Comparison of ENCODE assay signal across 40 cellular contexts in the genomic region with DNA sequence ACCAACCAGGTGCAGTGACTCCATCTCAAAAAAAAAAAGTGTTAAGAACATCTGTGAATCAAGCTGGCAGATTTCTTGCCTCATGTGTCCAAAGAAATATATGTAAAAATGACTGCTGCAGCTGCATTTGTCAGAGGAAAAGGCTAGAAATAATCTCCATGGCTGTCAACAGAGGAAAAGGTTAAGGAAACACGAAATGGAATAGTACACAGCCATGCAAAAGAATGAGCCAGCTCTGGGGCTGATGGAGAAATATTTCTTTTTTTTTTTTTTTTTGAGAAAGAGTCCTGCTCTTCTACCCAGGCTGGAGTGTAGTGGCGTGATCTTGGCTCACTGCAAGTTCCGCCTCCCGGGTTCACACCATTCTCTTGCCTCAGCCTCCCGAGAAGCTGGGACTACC. TPM values are rescaled to one million over a fixed set of nuclear protein-coding genes. Genes with fewer than 3 reads are reported as not detected.
"Had no signal": no experiment of that assay in that cellular context is flagged by ENCODE, and none has a peak within 500 bp of the region (broad histone marks: within the 10 kb centered on the region; RNA-seq: fewer than 3 reads in every experiment).

No MANE protein-coding gene starts in this region.

- H3K36me3 ChIP-seq: brain microvascular endothelial cell, breast epithelium had no signal

- H3K27ac ChIP-seq: adrenal gland, body of pancreas, brain microvascular endothelial cell, breast epithelium, VCaP had no signal

- H3K4me1 Mint-ChIP-seq: activated T-helper 17 cell treated with anti-CD3 and anti-CD28 coated beads, Interleukin-2, amount 50 U/mL, for 72 hours; central memory CD8-positive, alpha-beta T cell had no signal

- DNase-seq: activated B cell treated with CpG ODN at 0.5 μM for 24 hours; activated CD4-positive, alpha-beta memory T cell treated with anti-CD3 and anti-CD28 coated beads for 36 hours; activated CD4-positive, alpha-beta T cell treated with anti-CD3 and anti-CD28 coated beads for 4 hours; activated CD4-positive, alpha-beta T cell treated with anti-CD3 and anti-CD28 coated beads, Interleukin-2, amount 10 ng/mL, durations not matched to agents 24 days and 14 days; activated CD4-positive, alpha-beta T cell treated with anti-CD3 and anti-CD28 coated beads, Interleukin-2, amount 50 U/mL, for 1 hour; activated CD4-positive, alpha-beta T cell treated with anti-CD3 and anti-CD28 coated beads, Interleukin-2, amount 50 U/mL, for 4 hours; activated CD4-positive, CD25-positive, alpha-beta regulatory T cell treated with anti-CD3 and anti-CD28 coated beads, Interleukin-2, amount 50 U/mL, for 72 hours; activated CD8-positive, alpha-beta memory T cell treated with anti-CD3 and anti-CD28 coated beads, Interleukin-2, amount 50 U/mL, for 4 hours; activated CD8-positive, alpha-beta T cell treated with anti-CD3 and anti-CD28 coated beads for 36 hours; activated effector memory CD4-positive, alpha-beta T cell treated with anti-CD3 and anti-CD28 coated beads, Interleukin-2, amount 50 U/mL, for 16 hours; activated gamma-delta T cell treated with Interleukin-2 at 50 U/mL for 16 hours; activated naive CD4-positive, alpha-beta T cell; activated naive CD4-positive, alpha-beta T cell treated with anti-CD3 and anti-CD28 coated beads for 36 hours; activated naive CD4-positive, alpha-beta T cell treated with anti-CD3 and anti-CD28 coated beads, Interleukin-2, amount 50 U/mL, for 16 hours; activated naive CD8-positive, alpha-beta T cell treated with anti-CD3 and anti-CD28 coated beads for 36 hours; activated T-cell treated with anti-CD3 and anti-CD28 coated beads for 4 hours; activated T-cell treated with anti-CD3 and anti-CD28 coated beads, Interleukin-2, amount 50 U/mL, for 1 hour; activated T-cell treated with anti-CD3 and anti-CD28 coated beads, Interleukin-2, amount 50 U/mL, for 4 hours; activated T-cell treated with anti-CD3 and anti-CD28 coated beads, Interleukin-2, amount 50 U/mL, for 72 hours; adrenal gland; amniotic stem cell; aorta; body of pancreas; brain microvascular endothelial cell; cerebellar nuclear complex; T-helper 2 cell; T-helper 9 cell had no signal

- H3K9me3 ChIP-seq: adrenal gland, body of pancreas, breast epithelium had no signal

- FAIRE-seq: astrocyte, TTC549 had no signal

- H3K27me3 ChIP-seq: adrenal gland, body of pancreas, brain microvascular endothelial cell, breast epithelium had no signal

- H3K4me1 ChIP-seq: adrenal gland, breast epithelium had no signal

- H3K9me3 Mint-ChIP-seq: activated B cell treated with CpG ODN at 0.5 μM for 24 hours; activated CD4-positive, alpha-beta T cell treated with anti-CD3 and anti-CD28 coated beads, Interleukin-2, amount 10 ng/mL, durations not matched to agents 24 days and 14 days; activated CD8-positive, alpha-beta T cell treated with anti-CD3 and anti-CD28 coated beads for 36 hours; activated naive CD4-positive, alpha-beta T cell treated with anti-CD3 and anti-CD28 coated beads for 36 hours; activated naive CD4-positive, alpha-beta T cell treated with anti-CD3 and anti-CD28 coated beads, Interleukin-2, amount 50 U/mL, for 72 hours; activated naive CD8-positive, alpha-beta T cell treated with anti-CD3 and anti-CD28 coated beads for 36 hours; activated T-cell treated with anti-CD3 and anti-CD28 coated beads, Interleukin-2, amount 50 U/mL, for 72 hours; activated T-helper 1 cell treated with anti-CD3 and anti-CD28 coated beads, Interleukin-12 subunit alpha, Interleukin-12 subunit beta, Interleukin-2, Interleukin-4 antibody, amounts not matched to agents 30 ng/mL and 10 ng/mL and 1 ng/mL, durations not matched to agents 14 hours and 24 hours and 36 hours; activated T-helper 17 cell treated with anti-CD3 and anti-CD28 coated beads, Interleukin-2, amount 50 U/mL, for 72 hours; central memory CD8-positive, alpha-beta T cell; T-helper 1 cell treated with Interleukin-12 subunit alpha and Interleukin-12 subunit beta and Interleukin-4 antibody, amounts not matched to agents 30 μg/mL and 1 μg/mL, for 36 hours; T-helper 2 cell treated with Interferon-gamma antibody and Interleukin-4, amounts not matched to agents 5 μg/mL and 100 μg/mL, for 36 hours had no signal

- H3K4me3 Mint-ChIP-seq: activated B cell treated with CpG ODN at 0.5 μM for 24 hours; activated CD4-positive, alpha-beta memory T cell treated with anti-CD3 and anti-CD28 coated beads for 36 hours; activated CD4-positive, alpha-beta T cell treated with anti-CD3 and anti-CD28 coated beads, Interleukin-2, amount 10 ng/mL, durations not matched to agents 24 days and 14 days; activated CD8-positive, alpha-beta T cell treated with anti-CD3 and anti-CD28 coated beads for 36 hours; activated naive CD4-positive, alpha-beta T cell treated with anti-CD3 and anti-CD28 coated beads for 36 hours; activated naive CD8-positive, alpha-beta T cell treated with anti-CD3 and anti-CD28 coated beads for 36 hours; activated T-cell treated with anti-CD3 and anti-CD28 coated beads, Interleukin-2, amount 50 U/mL, for 4 hours; activated T-cell treated with anti-CD3 and anti-CD28 coated beads, Interleukin-2, amount 50 U/mL, for 72 hours; activated T-helper 1 cell treated with anti-CD3 and anti-CD28 coated beads, Interleukin-12 subunit alpha, Interleukin-12 subunit beta, Interleukin-2, Interleukin-4 antibody, amounts not matched to agents 30 ng/mL and 10 ng/mL and 1 ng/mL, durations not matched to agents 14 hours and 24 hours and 36 hours; activated T-helper 17 cell treated with anti-CD3 and anti-CD28 coated beads, Interleukin-2, amount 50 U/mL, for 72 hours; central memory CD8-positive, alpha-beta T cell; T-helper 1 cell treated with Interleukin-12 subunit alpha and Interleukin-12 subunit beta and Interleukin-4 antibody, amounts not matched to agents 30 μg/mL and 1 μg/mL, for 36 hours; T-helper 2 cell treated with Interferon-gamma antibody and Interleukin-4, amounts not matched to agents 5 μg/mL and 100 μg/mL, for 36 hours had no signal

- H3K4me3 ChIP-seq: adrenal gland, body of pancreas, breast epithelium had no signal

- H3K27me3 Mint-ChIP-seq: activated B cell treated with CpG ODN at 0.5 μM for 24 hours; activated CD4-positive, alpha-beta memory T cell treated with anti-CD3 and anti-CD28 coated beads for 36 hours; activated CD4-positive, alpha-beta T cell treated with anti-CD3 and anti-CD28 coated beads, Interleukin-2, amount 10 ng/mL, durations not matched to agents 24 days and 14 days; activated CD8-positive, alpha-beta T cell treated with anti-CD3 and anti-CD28 coated beads for 36 hours; activated naive CD8-positive, alpha-beta T cell treated with anti-CD3 and anti-CD28 coated beads for 36 hours; activated T-helper 17 cell treated with anti-CD3 and anti-CD28 coated beads, Interleukin-2, amount 50 U/mL, for 72 hours; central memory CD8-positive, alpha-beta T cell had no signal

- H3K27ac Mint-ChIP-seq: activated B cell treated with CpG ODN at 0.5 μM for 24 hours; activated CD4-positive, alpha-beta memory T cell treated with anti-CD3 and anti-CD28 coated beads for 36 hours; activated CD4-positive, alpha-beta T cell treated with anti-CD3 and anti-CD28 coated beads, Interleukin-2, amount 10 ng/mL, durations not matched to agents 24 days and 14 days; activated CD8-positive, alpha-beta T cell treated with anti-CD3 and anti-CD28 coated beads for 36 hours; activated naive CD4-positive, alpha-beta T cell treated with anti-CD3 and anti-CD28 coated beads for 36 hours; activated naive CD4-positive, alpha-beta T cell treated with anti-CD3 and anti-CD28 coated beads, Interleukin-2, amount 50 U/mL, for 72 hours; activated naive CD8-positive, alpha-beta T cell treated with anti-CD3 and anti-CD28 coated beads for 36 hours; activated T-cell treated with anti-CD3 and anti-CD28 coated beads, Interleukin-2, amount 50 U/mL, for 72 hours; activated T-helper 1 cell treated with anti-CD3 and anti-CD28 coated beads, Interleukin-12 subunit alpha, Interleukin-12 subunit beta, Interleukin-2, Interleukin-4 antibody, amounts not matched to agents 30 ng/mL and 10 ng/mL and 1 ng/mL, durations not matched to agents 14 hours and 24 hours and 36 hours; activated T-helper 17 cell treated with anti-CD3 and anti-CD28 coated beads, Interleukin-2, amount 50 U/mL, for 72 hours; T-helper 1 cell treated with Interleukin-12 subunit alpha and Interleukin-12 subunit beta and Interleukin-4 antibody, amounts not matched to agents 30 μg/mL and 1 μg/mL, for 36 hours; T-helper 2 cell treated with Interferon-gamma antibody and Interleukin-4, amounts not matched to agents 5 μg/mL and 100 μg/mL, for 36 hours had no signal

- ATAC-seq: activated CD8-positive, alpha-beta T cell treated with anti-CD3 and anti-CD28 coated beads for 36 hours; activated naive CD4-positive, alpha-beta T cell treated with anti-CD3 and anti-CD28 coated beads, Interleukin-2, amount 50 U/mL, for 72 hours; activated T-cell treated with anti-CD3 and anti-CD28 coated beads, Interleukin-2, amount 50 U/mL, for 4 hours; activated T-cell treated with anti-CD3 and anti-CD28 coated beads, Interleukin-2, amount 50 U/mL, for 72 hours; activated T-helper 17 cell treated with anti-CD3 and anti-CD28 coated beads, Interleukin-2, amount 50 U/mL, for 72 hours; body of pancreas had no signal

RNA-seq across cellular contexts. Expression of a gene that starts 36.9 kb away (rescaled TPM):
- total RNA-seq: activated B cell treated with CpG ODN at 0.5 μM for 24 hours; activated CD4-positive, alpha-beta memory T cell treated with anti-CD3 and anti-CD28 coated beads for 36 hours; activated CD4-positive, alpha-beta T cell treated with anti-CD3 and anti-CD28 coated beads, Interleukin-2, amount 10 ng/mL, durations not matched to agents 24 days and 14 days; activated CD8-positive, alpha-beta memory T cell treated with anti-CD3 and anti-CD28 coated beads for 36 hours; activated CD8-positive, alpha-beta T cell treated with anti-CD3 and anti-CD28 coated beads for 36 hours; activated naive CD4-positive, alpha-beta T cell treated with anti-CD3 and anti-CD28 coated beads for 36 hours; activated naive CD4-positive, alpha-beta T cell treated with anti-CD3 and anti-CD28 coated beads, Interleukin-2, amount 50 U/mL, for 72 hours; activated naive CD8-positive, alpha-beta T cell treated with anti-CD3 and anti-CD28 coated beads for 36 hours; activated T-cell treated with anti-CD3 and anti-CD28 coated beads, Interleukin-2, amount 50 U/mL, for 4 hours; activated T-cell treated with anti-CD3 and anti-CD28 coated beads, Interleukin-2, amount 50 U/mL, for 72 hours; activated T-helper 1 cell treated with anti-CD3 and anti-CD28 coated beads, Interleukin-12 subunit alpha, Interleukin-12 subunit beta, Interleukin-2, Interleukin-4 antibody, amounts not matched to agents 30 ng/mL and 10 ng/mL and 1 ng/mL, durations not matched to agents 14 hours and 24 hours and 36 hours; activated T-helper 17 cell treated with anti-CD3 and anti-CD28 coated beads, Interleukin-2, amount 50 U/mL, for 72 hours; adrenal gland; aorta; astrocyte; body of pancreas; breast epithelium; cardiac septum; chondrocyte had no signal
- polyA plus RNA-seq: adrenal gland, aorta had no signal
